Comparison of ENCODE assay signal across 8 cellular contexts in genomic region chr5:134225780-134226440, GRCh38. TPM values are rescaled to one million over a fixed set of nuclear protein-coding genes. Genes with fewer than 3 reads are reported as not detected.
DNase-seq lines count a peak whose midpoint lies in the region; ATAC-seq and TF ChIP-seq lines count a peak whose summit lies in the region.

PPP2CA (minus strand) TSS chr5:134226073; CDS start chr5:134225861, 212 bp downstream.

- H3K4me3 ChIP-seq in Panc1 (ENCODE audit: low read depth in 2 of 2, low read length in 2 of 2) = peak within 1 kb of the TSS; percentile 94 to 99
- peak within 1 kb of the TSS; percentile 93 to 97 for H3K4me3 ChIP-seq in esophagus (ENCODE audit: low read depth in 1 of 2, low read length in 2 of 2)
- peak within 1 kb of the TSS; percentile 94 to 99 for H3K4me3 ChIP-seq in muscle layer of colon (ENCODE audit: low read depth in 1 of 2, low read length in 2 of 2)

- H3K36me3 ChIP-seq in Panc1 (ENCODE audit: control insufficient read depth, insufficient read depth, low read length) = peaks cover 11% of the 10 kb centered on the region
- peaks cover 0 to under 1% of the 10 kb centered on the region in 2 donors for H3K36me3 ChIP-seq in esophagus (ENCODE audit: control insufficient read depth in 2 of 2, insufficient read depth in 2 of 2, low read length in 1 of 2)
- peaks cover under 1% of the 10 kb centered on the region for H3K36me3 ChIP-seq in muscle layer of colon (ENCODE audit: insufficient read depth, low read length)

- CTCF ChIA-PET in Panc1 (lab: Charles Lee) = interaction anchor here (0.8 to 1.1 kb wide), 2 partner anchors 246 to 352 kb away, joined by 3 to 5 read pairs; no protein-coding TSS in a partner anchor

- H3K27me3 ChIP-seq in Panc1 (ENCODE audit: control insufficient read depth, insufficient read depth, low read length) (no peaks in the 10 kb centered on the region), esophagus (ENCODE audit: control insufficient read depth in 1 of 2, insufficient read depth in 2 of 2, low read length in 2 of 2) (no peaks in the 10 kb centered on the region), muscle layer of colon (ENCODE audit: control insufficient read depth in 1 of 2, insufficient read depth in 2 of 2, low read length in 2 of 2) (no peaks in the 10 kb centered on the region)

- no TSS peak for BruUV-seq in Panc1 (replicated peaks; lab: Mats Ljungman, UMichigan)

- H3K36me3 Mint-ChIP-seq in activated T-cell treated with anti-CD3 and anti-CD28 coated beads, Interleukin-2, amount 50 U/mL, for 4 hours (ENCODE audit: insufficient read depth) = peaks cover 19% of the 10 kb centered on the region

- intact Hi-C loops in Panc1 (cut with micrococcal nuclease; ENCODE audit: unreplicated experiment) = loop anchor here (10.0 kb wide), 1 partner anchor 59 kb away; no protein-coding TSS in a partner anchor

- no peaks in the 10 kb centered on the region for H3K27me3 Mint-ChIP-seq in activated T-cell treated with anti-CD3 and anti-CD28 coated beads, Interleukin-2, amount 50 U/mL, for 4 hours (ENCODE audit: low read depth)

- DNase-seq in DMS53 (lab: John Stamatoyannopoulos, UW) (peak; percentile 98), KG1 (lab: John Stamatoyannopoulos, UW) (peak; percentile 80), Panc1 (ENCODE audit: low read depth, low spot score) (peak; percentile 99)
- peak; percentile 99 for DNase-seq in activated T-cell treated with anti-CD3 and anti-CD28 coated beads, Interleukin-2, amount 50 U/mL, for 4 hours
- DNase-seq in stimulated activated CD8-positive, alpha-beta memory T cell treated with anti-CD3 and anti-CD28 coated beads, Interleukin-7, amount 100 ng/mL, for 24 hours (ENCODE audit: low read depth) = peak; percentile 98

- H3K9me3 Mint-ChIP-seq in activated T-cell treated with anti-CD3 and anti-CD28 coated beads, Interleukin-2, amount 50 U/mL, for 4 hours = no peaks in the 10 kb centered on the region

- peak within 1 kb of the TSS; percentile 99 for H3K9ac ChIP-seq in muscle layer of colon (ENCODE audit: low read length)

- H3K9me3 ChIP-seq in Panc1 (ENCODE audit: control insufficient read depth, insufficient read depth, low read depth, low read length) (no peaks in the 10 kb centered on the region), esophagus (ENCODE audit: control insufficient read depth in 2 of 2, insufficient read depth in 1 of 2, low read depth in 1 of 2, low read length in 1 of 2) (no peaks in the 10 kb centered on the region), muscle layer of colon (ENCODE audit: low read length) (no peaks in the 10 kb centered on the region)

- WGBS in esophagus, 2 donors = 0% methylated on average over 63 to 73 of the region's 73 CpGs

- H3K4me1 Mint-ChIP-seq in activated T-cell treated with anti-CD3 and anti-CD28 coated beads, Interleukin-2, amount 50 U/mL, for 4 hours (ENCODE audit: low read depth) = peaks cover 40% of the 10 kb centered on the region

- H3K4me3 Mint-ChIP-seq in activated T-cell treated with anti-CD3 and anti-CD28 coated beads, Interleukin-2, amount 50 U/mL, for 4 hours = peak within 1 kb of the TSS; percentile 90

- no peak for TF ChIP-seq CTCF in Panc1 (IDR thresholded peaks at IDR 0.05)

- H3K4me1 ChIP-seq in Panc1 (ENCODE audit: control insufficient read depth, insufficient read depth, low read length) = peaks cover 38% of the 10 kb centered on the region
- H3K4me1 ChIP-seq in esophagus (ENCODE audit: control insufficient read depth in 2 of 2, insufficient read depth in 2 of 2, low read length in 1 of 2) = peaks cover 0 to 4% of the 10 kb centered on the region in 2 donors
- peaks cover 45% of the 10 kb centered on the region for H3K4me1 ChIP-seq in muscle layer of colon (ENCODE audit: insufficient read depth, low read length)

- ATAC-seq in GM21723 (IDR thresholded peaks at IDR 0.05; ENCODE audit: unreplicated experiment) = peak; percentile 76
- peak; percentile 94 for ATAC-seq in Panc1
- ATAC-seq in activated T-cell treated with anti-CD3 and anti-CD28 coated beads, Interleukin-2, amount 50 U/mL, for 4 hours = peak; percentile 88 to 90

- H3K27ac ChIP-seq in Panc1 (ENCODE audit: low read length) = peak within 1 kb of the TSS; percentile 98
- peak within 1 kb of the TSS; percentile 99 to 100 for H3K27ac ChIP-seq in esophagus (ENCODE audit: low read depth in 2 of 2, low read length in 1 of 2)
- peak within 1 kb of the TSS; percentile 100 for H3K27ac ChIP-seq in muscle layer of colon (ENCODE audit: low read depth, low read length)

- in situ Hi-C loops in Panc1 (cut with HindIII; ENCODE audit: low pct_unique_long_range_greater_than_20kb, low sequenced_read_pairs) = no loop called here

- POLR2A ChIA-PET in Panc1 (lab: Charles Lee) = interaction anchor here (0.6 to 2.5 kb wide), 12 partner anchors 10 to 1310 kb away, joined by 3 to 17 read pairs (median 4); partner anchors contain the start of gene SKP1

RNA-seq across cellular contexts. Expression of gene PPP2CA, which starts in this region (rescaled TPM):
- 184 TPM for total RNA-seq in Panc1 (2021; ENCODE audit: unreplicated experiment)
- polyA plus RNA-seq in Panc1 (2012; ENCODE audit: insufficient read length) = 179 TPM
- total RNA-seq in activated T-cell treated with anti-CD3 and anti-CD28 coated beads, Interleukin-2, amount 50 U/mL, for 4 hours = 100 to 1,000 TPM; 206 to 213 (median 209) TPM
- polyA plus RNA-seq in esophagus = 100 to 1,000 TPM in 1 of 2 donors, 10 to 100 TPM in 1; 41.5 to 102 TPM

Comparison
In these comparisons a context has a peak if more than half of its experiments do, and no peak if none do; other contexts are left out.
1. Peak in every context shown above with its lines: DNase-seq, ATAC-seq, H3K4me3 ChIP-seq and H3K27ac ChIP-seq.